19 cellular contexts compared by ENCODE assay signal in the genomic region with DNA sequence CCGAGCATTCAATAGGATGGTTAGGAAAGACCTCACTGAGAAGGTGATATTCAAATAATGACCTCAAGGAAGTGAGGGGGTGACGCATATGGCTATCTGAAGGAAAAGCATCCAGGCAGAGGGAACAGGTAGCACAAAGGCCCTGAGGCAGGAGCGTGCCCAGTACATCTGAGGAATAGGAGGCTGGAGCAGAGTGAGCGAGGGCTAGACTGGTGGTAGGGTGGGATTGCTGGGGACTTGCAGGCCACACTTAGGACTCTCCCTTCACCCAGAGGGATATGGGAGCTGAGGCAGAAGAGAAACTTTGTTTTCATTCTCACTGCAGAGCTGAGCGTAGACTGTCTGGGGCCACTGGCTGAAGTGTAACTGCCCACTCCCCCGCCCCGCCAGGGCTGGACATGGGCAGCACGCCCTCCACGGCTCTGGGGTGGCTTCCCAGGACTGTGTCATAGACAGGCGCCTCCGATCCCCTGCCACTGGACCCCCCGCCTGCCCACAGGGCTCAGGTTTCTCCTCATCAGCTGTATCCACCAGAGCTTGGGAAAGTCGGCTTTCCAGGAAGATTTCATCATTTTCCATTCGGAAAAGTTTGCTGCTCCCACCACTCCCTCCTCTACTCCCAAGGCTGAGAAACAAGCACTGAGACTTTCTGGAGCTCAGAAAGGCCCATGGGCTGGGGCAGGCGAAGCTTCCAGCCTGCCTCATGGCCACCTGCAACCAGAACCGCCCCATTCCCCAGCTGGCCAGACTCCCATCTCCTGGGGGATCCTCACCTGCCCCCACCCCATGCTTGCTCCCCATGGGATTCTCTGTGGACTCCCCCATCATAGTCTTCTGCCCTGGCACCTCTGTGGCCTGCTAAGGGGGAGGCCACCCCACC.
DNase-seq lines count a peak whose midpoint lies in the region; ATAC-seq and TF ChIP-seq lines count a peak whose summit lies in the region.
"Had no signal": no experiment of that assay in that cellular context is flagged by ENCODE, and none has a peak within 500 bp of the region (broad histone marks: within the 10 kb centered on the region; RNA-seq: fewer than 3 reads in every experiment).

No MANE protein-coding gene starts in this region.

- no peaks in the 10 kb centered on the region for H3K36me3 Mint-ChIP-seq in neural progenitor cell
- H3K36me3 Mint-ChIP-seq: mesothelial cell of epicardium had no signal

- H3K9me3 ChIP-seq in left ventricle myocardium inferior (replicated peaks) (no peaks in the 10 kb centered on the region), neural progenitor cell (ENCODE audit: low read depth) (no peaks in the 10 kb centered on the region), uterus (no peaks in the 10 kb centered on the region)
- H3K9me3 ChIP-seq: BE2C, breast epithelium, gastrocnemius medialis had no signal

- H3F3A ChIP-seq in neural progenitor cell (ENCODE audit: low read depth): no peaks in the 10 kb centered on the region

- H3K4me1 Mint-ChIP-seq in neural progenitor cell: peaks cover 19% of the 10 kb centered on the region

- H3K4me1 ChIP-seq in left ventricle myocardium inferior (peaks cover 35% of the 10 kb centered on the region), neural progenitor cell (peaks cover 4% of the 10 kb centered on the region), uterus (peaks cover under 1 to 3% of the 10 kb centered on the region in 2 donors)
- H3K4me1 ChIP-seq: breast epithelium had no signal

- no peaks in the 10 kb centered on the region for H3K79me2 ChIP-seq in neural progenitor cell (ENCODE audit: low read depth)

- H3K9ac ChIP-seq in neural progenitor cell: no peak overlapping the region

- DNase-seq in left cardiac atrium (peak; percentile 56), left ventricle myocardium inferior (no peak), fibroblast of villous mesenchyme (ENCODE audit: low read depth) (peak; percentile 71), neural progenitor cell (ENCODE audit: low spot score) (no peak), uterus (peak; percentile 12 to 15), NCI-H1436 (lab: John Stamatoyannopoulos, UW) (no peak), epidermal melanocyte (ENCODE audit: insufficient read length, low spot score) (no peak)
- DNase-seq: activated CD4-positive, alpha-beta T cell treated with anti-CD3 and anti-CD28 coated beads for 4 hours; BE2C; gastrocnemius medialis; kidney glomerular epithelial cell; NCI-H524 treated with DMSO at 0.1 percent for 48 hours; SHP77 treated with DMSO at 0.1 percent for 48 hours; stimulated activated CD4-positive, alpha-beta T cell treated with anti-CD3 and anti-CD28 coated beads, Interleukin-15, amount 100 ng/mL, for 24 hours had no signal

- H2AFZ ChIP-seq in neural progenitor cell (replicated peaks): no peak overlapping the region

- no peaks in the 10 kb centered on the region for H3K9me3 Mint-ChIP-seq in neural progenitor cell
- H3K9me3 Mint-ChIP-seq: activated T-helper 2 cell treated with anti-CD3 and anti-CD28 coated beads, Interferon-gamma antibody, Interleukin-2, Interleukin-4, amounts not matched to agents 10 μg/mL and 5 μg/mL and 100 μg/mL, durations not matched to agents 14 hours and 24 hours and 36 hours; dendritic cell treated with granulocyte-macrophage colony-stimulating factor and Interleukin-4, amounts not matched to agents 40 ng/mL and 50 ng/mL, for 4 days; mesothelial cell of epicardium had no signal

- H3K27ac ChIP-seq in left ventricle myocardium inferior (replicated peaks): no peak overlapping the region
- H3K27ac ChIP-seq in neural progenitor cell: no peak overlapping the region
- H3K27ac ChIP-seq in uterus: no peak overlapping the region
- H3K27ac ChIP-seq: breast epithelium, gastrocnemius medialis had no signal

- no peak overlapping the region for H3K4me2 ChIP-seq in neural progenitor cell

- peaks cover 23% of the 10 kb centered on the region for H3K27me3 Mint-ChIP-seq in neural progenitor cell (ENCODE audit: insufficient read depth, low read depth)

- no peak for TF ChIP-seq POLR2A in uterus (IDR thresholded peaks at IDR 0.05)

- peak overlapping the region; percentile 86 for H3K27ac Mint-ChIP-seq in neural progenitor cell
- H3K27ac Mint-ChIP-seq: activated T-helper 2 cell treated with anti-CD3 and anti-CD28 coated beads, Interferon-gamma antibody, Interleukin-2, Interleukin-4, amounts not matched to agents 10 μg/mL and 5 μg/mL and 100 μg/mL, durations not matched to agents 14 hours and 24 hours and 36 hours; dendritic cell treated with granulocyte-macrophage colony-stimulating factor and Interleukin-4, amounts not matched to agents 40 ng/mL and 50 ng/mL, for 4 days; mesothelial cell of epicardium had no signal

- no peak overlapping the region for H3K4me3 ChIP-seq in left ventricle myocardium inferior
- H3K4me3 ChIP-seq in fibroblast of villous mesenchyme (ENCODE audit: low read depth, low read length): no peak overlapping the region
- H3K4me3 ChIP-seq in neural progenitor cell: no peak overlapping the region
- no peak overlapping the region for H3K4me3 ChIP-seq in uterus
- H3K4me3 ChIP-seq: breast epithelium, gastrocnemius medialis had no signal

- no peaks in the 10 kb centered on the region for H3K36me3 ChIP-seq in left ventricle myocardium inferior
- H3K36me3 ChIP-seq in neural progenitor cell: no peaks in the 10 kb centered on the region
- no peaks in the 10 kb centered on the region for H3K36me3 ChIP-seq in uterus
- H3K36me3 ChIP-seq: BE2C, breast epithelium, gastrocnemius medialis had no signal

- peak in 1 of 2 donors; percentile 24 for ATAC-seq in left cardiac atrium
- ATAC-seq in HG03045 (IDR thresholded peaks at IDR 0.05; ENCODE audit: unreplicated experiment): no peak
- ATAC-seq: gastrocnemius medialis had no signal

- peak overlapping the region; percentile 27 for H3K4me3 Mint-ChIP-seq in neural progenitor cell
- H3K4me3 Mint-ChIP-seq: dendritic cell treated with granulocyte-macrophage colony-stimulating factor and Interleukin-4, amounts not matched to agents 40 ng/mL and 50 ng/mL, for 4 days; mesothelial cell of epicardium had no signal

- intact Hi-C loops in left cardiac atrium (cut with DNase I): no loop called here
- intact Hi-C loops in left ventricle myocardium inferior (cut with micrococcal nuclease): no loop called here
- intact Hi-C loops in uterus (cut with DNase I; ENCODE audit: low total_unique reads): no loop called here

- TF ChIP-seq CTCF in left ventricle myocardium inferior (IDR thresholded peaks at IDR 0.05; ENCODE audit: borderline replicate concordance) (no peak), fibroblast of villous mesenchyme (IDR thresholded peaks at IDR 0.05; ENCODE audit: insufficient read depth, low read depth, low read length) (no peak), neural progenitor cell (IDR thresholded peaks at IDR 0.05) (no peak), uterus (IDR thresholded peaks at IDR 0.05) (no peak)

- no peaks in the 10 kb centered on the region for H4K20me1 ChIP-seq in neural progenitor cell (ENCODE audit: low read depth)

- H3K27me3 ChIP-seq in left ventricle myocardium inferior (ENCODE audit: low read depth) (no peaks in the 10 kb centered on the region), neural progenitor cell (no peaks in the 10 kb centered on the region), uterus (no peaks in the 10 kb centered on the region)
- H3K27me3 ChIP-seq: BE2C, breast epithelium, gastrocnemius medialis had no signal

Comparison
In these comparisons a context has a peak if more than half of its experiments do, and no peak if none do; other contexts are left out.
1. DNase-seq: peak in left cardiac atrium (single experiment), fibroblast of villous mesenchyme (single experiment) and uterus (2 of 2); none in left ventricle myocardium inferior (single experiment), neural progenitor cell (single experiment), NCI-H1436 (single experiment) and epidermal melanocyte (single experiment).